Comparison of ENCODE assay signal across 25 cellular contexts in the genomic region with DNA sequence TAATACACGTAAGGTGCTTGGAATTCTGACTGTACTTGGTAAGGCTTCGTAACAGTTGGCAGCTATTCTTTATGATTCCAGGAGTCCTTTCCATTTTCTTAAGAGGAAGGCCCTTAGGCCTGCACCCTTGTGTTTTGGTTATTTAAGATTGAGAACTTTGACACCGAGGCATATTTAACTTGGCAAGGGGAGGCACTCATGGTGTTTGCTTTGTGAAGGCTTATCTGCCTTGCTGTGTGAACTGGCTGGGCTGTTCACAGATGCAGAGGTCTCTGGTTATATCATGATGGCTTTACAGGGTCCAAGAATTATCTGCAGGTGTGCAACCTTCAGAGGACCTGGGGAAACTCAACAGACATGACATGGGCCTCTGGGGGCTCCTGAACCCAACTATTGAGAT. TPM values are rescaled to one million over a fixed set of nuclear protein-coding genes. Genes with fewer than 3 reads are reported as not detected.
DNase-seq lines count a peak whose midpoint lies in the region; ATAC-seq and TF ChIP-seq lines count a peak whose summit lies in the region.
"Had no signal": no experiment of that assay in that cellular context is flagged by ENCODE, and none has a peak within 500 bp of the region (broad histone marks: within the 10 kb centered on the region; RNA-seq: fewer than 3 reads in every experiment).

No MANE protein-coding gene starts in this region.

- POLR2A ChIA-PET in HEK293 (lab: Yijun Ruan, JAX) = no interaction called here

- CTCF ChIA-PET in HEK293 (lab: Yijun Ruan, JAX) = no interaction called here

- peak; percentile 51 for DNase-seq in left lobe of liver (ENCODE audit: low spot score)
- peak; percentile 58 for DNase-seq in lung (ENCODE audit: low spot score)
- peak; percentile 47 for DNase-seq in transverse colon
- no peak for DNase-seq in activated gamma-delta T cell (lab: John Stamatoyannopoulos, UW)
- DNase-seq in SIG-M5 treated with dmso at 0.1 percent for 504 hours (lab: John Stamatoyannopoulos, UW; ENCODE audit: unreplicated experiment) = no peak
- DNase-seq: ACHN, BE2C, Calu3, DMS79 treated with DMSO at 0.1 percent for 48 hours, GF-D8, Karpas-422, MV-4-11, NCI-H1105, NCI-H1436 treated with DMSO at 0.1 percent for 48 hours, NCI-H187 treated with DMSO at 0.1 percent for 48 hours, NCI-H748 treated with DMSO at 0.1 percent for 48 hours, PC-3 had no signal

- in situ Hi-C loops in transverse colon (cut with MboI; ENCODE audit: low pct_ligation_motif_present in 1 of 4, low pct_unique_long_range_greater_than_20kb in 1 of 4, low sequenced_read_pairs in 3 of 4) = no loop called here

- H3K27me3 ChIP-seq in lung (ENCODE audit: control insufficient read depth, insufficient read depth) (no peaks in the 10 kb centered on the region), transverse colon (no peaks in the 10 kb centered on the region)
- H3K27me3 ChIP-seq: BE2C, SJSA1 had no signal

- no peak for TF ChIP-seq EP300 in transverse colon (IDR thresholded peaks at IDR 0.05; ENCODE audit: low read depth)

- no peak for TF ChIP-seq CTCF in HEK293 (tag by site-specific recombination; IDR thresholded peaks at IDR 0.05)
- no peak for TF ChIP-seq CTCF in lung (IDR thresholded peaks at IDR 0.05; ENCODE audit: control extremely low read depth, extremely low read depth)
- TF ChIP-seq CTCF in transverse colon (IDR thresholded peaks at IDR 0.05) = no peak

- ATAC-seq in left lobe of liver (peak; percentile 93), lung (ENCODE audit: insufficient read depth, low FRiP score) (peak; percentile 58), GM19324 (IDR thresholded peaks at IDR 0.05; ENCODE audit: low FRiP score, unreplicated experiment) (no peak)
- ATAC-seq: HCT116, PC-3 had no signal

- H3K4me3 ChIP-seq in HEK293 (ENCODE audit: low read depth, low read length) (no peak overlapping the region), lung (no peak overlapping the region), transverse colon (no peak overlapping the region)
- H3K4me3 ChIP-seq: SJSA1 had no signal

- H3K9me3 ChIP-seq in HEK293 (ENCODE audit: control insufficient read depth, insufficient read depth, low read depth, low read length) (no peaks in the 10 kb centered on the region), lung (ENCODE audit: control insufficient read depth in 2 of 2, insufficient read depth in 1 of 2, low read length in 1 of 2) (peaks cover 0 to 5% of the 10 kb centered on the region in 2 donors), transverse colon (no peaks in the 10 kb centered on the region)
- H3K9me3 ChIP-seq: BE2C, SJSA1 had no signal

- 64 to 88% methylated on average over 3 of the region's 3 CpGs for WGBS in lung, 2 donors
- 29 to 50% methylated on average over 3 of the region's 3 CpGs for WGBS in transverse colon (ENCODE audit: low coverage in 1 of 2), 2 donors

- TF ChIP-seq POLR2A in transverse colon (IDR thresholded peaks at IDR 0.05) = no peak

- H3K4me1 ChIP-seq in HEK293 (ENCODE audit: control insufficient read depth, insufficient read depth, low read length) = peaks cover 9% of the 10 kb centered on the region
- H3K4me1 ChIP-seq in lung (ENCODE audit: control insufficient read depth in 2 of 2, insufficient read depth in 2 of 2, low read length in 2 of 2) = no peaks in the 10 kb centered on the region
- H3K4me1 ChIP-seq in transverse colon = peaks cover 0 to 20% (median 15%) of the 10 kb centered on the region in 4 donors
- H3K4me1 ChIP-seq: BE2C, SJSA1 had no signal

- H3K36me3 ChIP-seq in HEK293 (ENCODE audit: control insufficient read depth in 2 of 2, insufficient read depth in 1 of 2, low read length in 2 of 2) (no peaks in the 10 kb centered on the region), lung (ENCODE audit: control insufficient read depth in 2 of 2, insufficient read depth in 2 of 2, low read length in 2 of 2) (no peaks in the 10 kb centered on the region), transverse colon (no peaks in the 10 kb centered on the region)
- H3K36me3 ChIP-seq: BE2C, SJSA1 had no signal

- intact Hi-C loops in transverse colon (cut with DNase I; ENCODE audit: low total_unique reads) = no loop called here

- H3K27ac ChIP-seq in HEK293 (ENCODE audit: extremely low read depth, low read depth, low read length) (0 out of 2 replicates have a peak overlapping the region, but pooled peaks have one; percentile 24), lung (ENCODE audit: low read depth in 1 of 2, low read length in 1 of 2) (no peak overlapping the region), transverse colon (peak overlapping the region; percentile 44 to 76 (median 60))
- H3K27ac ChIP-seq: 22Rv1, SJSA1 had no signal

TF ChIP-seq in HEK293, 187 proteins besides CTCF, POLR2A, EP300 and RAD21 (continues in another document):
- TF ChIP-seq ZNF785 (tag by site-specific recombination; IDR thresholded peaks at IDR 0.05) (no peak), ZNF423 (tag by site-specific recombination; IDR thresholded peaks at IDR 0.05) (no peak), ZNF37A (tag by site-specific recombination; IDR thresholded peaks at IDR 0.05) (no peak), ZNF571 (tag by site-specific recombination; IDR thresholded peaks at IDR 0.05) (no peak), FEZF1 (tag by site-specific recombination; IDR thresholded peaks at IDR 0.05) (peak; percentile 26; the same call in 1 of the 2 replicates), ZNF341 (tag by site-specific recombination; IDR thresholded peaks at IDR 0.05; ENCODE audit: low read depth) (no peak), ZNF555 (tag by site-specific recombination; conservative IDR thresholded peaks at IDR 0.05) (no peak), ZXDB (tag by site-specific recombination; IDR thresholded peaks at IDR 0.05) (0 out of 2 replicates have a peak, but pooled peaks have one; percentile 46)
- TF ChIP-seq, protein P1, sequence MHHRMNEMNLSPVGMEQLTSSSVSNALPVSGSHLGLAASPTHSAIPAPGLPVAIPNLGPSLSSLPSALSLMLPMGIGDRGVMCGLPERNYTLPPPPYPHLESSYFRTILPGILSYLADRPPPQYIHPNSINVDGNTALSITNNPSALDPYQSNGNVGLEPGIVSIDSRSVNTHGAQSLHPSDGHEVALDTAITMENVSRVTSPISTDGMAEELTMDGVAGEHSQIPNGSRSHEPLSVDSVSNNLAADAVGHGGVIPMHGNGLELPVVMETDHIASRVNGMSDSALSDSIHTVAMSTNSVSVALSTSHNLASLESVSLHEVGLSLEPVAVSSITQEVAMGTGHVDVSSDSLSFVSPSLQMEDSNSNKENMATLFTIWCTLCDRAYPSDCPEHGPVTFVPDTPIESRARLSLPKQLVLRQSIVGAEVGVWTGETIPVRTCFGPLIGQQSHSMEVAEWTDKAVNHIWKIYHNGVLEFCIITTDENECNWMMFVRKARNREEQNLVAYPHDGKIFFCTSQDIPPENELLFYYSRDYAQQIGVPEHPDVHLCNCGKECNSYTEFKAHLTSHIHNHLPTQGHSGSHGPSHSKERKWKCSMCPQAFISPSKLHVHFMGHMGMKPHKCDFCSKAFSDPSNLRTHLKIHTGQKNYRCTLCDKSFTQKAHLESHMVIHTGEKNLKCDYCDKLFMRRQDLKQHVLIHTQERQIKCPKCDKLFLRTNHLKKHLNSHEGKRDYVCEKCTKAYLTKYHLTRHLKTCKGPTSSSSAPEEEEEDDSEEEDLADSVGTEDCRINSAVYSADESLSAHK (tag by site-specific recombination; IDR thresholded peaks at IDR 0.05) = no peak
- TF ChIP-seq, protein P2, sequence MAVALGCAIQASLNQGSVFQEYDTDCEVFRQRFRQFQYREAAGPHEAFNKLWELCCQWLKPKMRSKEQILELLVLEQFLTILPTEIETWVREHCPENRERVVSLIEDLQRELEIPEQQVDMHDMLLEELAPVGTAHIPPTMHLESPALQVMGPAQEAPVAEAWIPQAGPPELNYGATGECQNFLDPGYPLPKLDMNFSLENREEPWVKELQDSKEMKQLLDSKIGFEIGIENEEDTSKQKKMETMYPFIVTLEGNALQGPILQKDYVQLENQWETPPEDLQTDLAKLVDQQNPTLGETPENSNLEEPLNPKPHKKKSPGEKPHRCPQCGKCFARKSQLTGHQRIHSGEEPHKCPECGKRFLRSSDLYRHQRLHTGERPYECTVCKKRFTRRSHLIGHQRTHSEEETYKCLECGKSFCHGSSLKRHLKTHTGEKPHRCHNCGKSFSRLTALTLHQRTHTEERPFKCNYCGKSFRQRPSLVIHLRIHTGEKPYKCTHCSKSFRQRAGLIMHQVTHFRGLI (tag by site-specific recombination; IDR thresholded peaks at IDR 0.05) = peak; percentile 52; the same call in 1 of the 2 replicates
- TF ChIP-seq, protein P3, sequence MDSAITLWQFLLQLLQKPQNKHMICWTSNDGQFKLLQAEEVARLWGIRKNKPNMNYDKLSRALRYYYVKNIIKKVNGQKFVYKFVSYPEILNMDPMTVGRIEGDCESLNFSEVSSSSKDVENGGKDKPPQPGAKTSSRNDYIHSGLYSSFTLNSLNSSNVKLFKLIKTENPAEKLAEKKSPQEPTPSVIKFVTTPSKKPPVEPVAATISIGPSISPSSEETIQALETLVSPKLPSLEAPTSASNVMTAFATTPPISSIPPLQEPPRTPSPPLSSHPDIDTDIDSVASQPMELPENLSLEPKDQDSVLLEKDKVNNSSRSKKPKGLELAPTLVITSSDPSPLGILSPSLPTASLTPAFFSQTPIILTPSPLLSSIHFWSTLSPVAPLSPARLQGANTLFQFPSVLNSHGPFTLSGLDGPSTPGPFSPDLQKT (IDR thresholded peaks at IDR 0.05; ENCODE audit: borderline replicate concordance, low read depth, low read length) = no peak
- TF ChIP-seq, protein P4, sequence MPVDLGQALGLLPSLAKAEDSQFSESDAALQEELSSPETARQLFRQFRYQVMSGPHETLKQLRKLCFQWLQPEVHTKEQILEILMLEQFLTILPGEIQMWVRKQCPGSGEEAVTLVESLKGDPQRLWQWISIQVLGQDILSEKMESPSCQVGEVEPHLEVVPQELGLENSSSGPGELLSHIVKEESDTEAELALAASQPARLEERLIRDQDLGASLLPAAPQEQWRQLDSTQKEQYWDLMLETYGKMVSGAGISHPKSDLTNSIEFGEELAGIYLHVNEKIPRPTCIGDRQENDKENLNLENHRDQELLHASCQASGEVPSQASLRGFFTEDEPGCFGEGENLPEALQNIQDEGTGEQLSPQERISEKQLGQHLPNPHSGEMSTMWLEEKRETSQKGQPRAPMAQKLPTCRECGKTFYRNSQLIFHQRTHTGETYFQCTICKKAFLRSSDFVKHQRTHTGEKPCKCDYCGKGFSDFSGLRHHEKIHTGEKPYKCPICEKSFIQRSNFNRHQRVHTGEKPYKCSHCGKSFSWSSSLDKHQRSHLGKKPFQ (tag by site-specific recombination; IDR thresholded peaks at IDR 0.05) = peak; percentile 96

RNA-seq across cellular contexts. Expression of a gene that starts 0.8 kb away (rescaled TPM):
- 2.5 TPM for total RNA-seq in left lobe of liver
- 1 to 10 TPM in 1 of 2 donors, not detected in 1; 1.4 TPM for total RNA-seq in lung
- polyA plus RNA-seq in lung = under 1 TPM in 1 of 2 donors, not detected in 1; 0.26 TPM
- not detected for total RNA-seq in transverse colon
- total RNA-seq: Calu3, H1, HT-29, MCF 10A, PC-3, SJSA1 had no signal
- polyA plus RNA-seq: H1 had no signal

RNA-seq across cellular contexts. Expression of a gene that starts 30.8 kb away (rescaled TPM):
- total RNA-seq in left lobe of liver (0.88 TPM), lung (1 to 10 TPM in 1 of 2 donors, not detected in 1; 1.0 TPM), transverse colon (1 to 10 TPM in 1 of 4 donors, under 1 TPM in 1, not detected in 2; 0.32 to 4.2 TPM)
- under 1 TPM; 0.06 to 0.08 TPM for polyA plus RNA-seq in lung
- total RNA-seq: Calu3, H1, HT-29, MCF 10A, PC-3, SJSA1 had no signal

RNA-seq across cellular contexts. Expression of a gene that starts 44.2 kb away (rescaled TPM):
- total RNA-seq in left lobe of liver = 3.1 TPM
- total RNA-seq in lung = 1 to 10 TPM in 1 of 2 donors, not detected in 1; 2.9 TPM
- under 1 TPM in 1 of 2 donors, not detected in 1; 0.14 TPM for polyA plus RNA-seq in lung
- total RNA-seq in transverse colon = not detected
- total RNA-seq: Calu3, H1, HT-29, MCF 10A, PC-3, SJSA1 had no signal
- polyA plus RNA-seq: H1 had no signal

Comparison
In these comparisons a context has a peak if more than half of its experiments do, and no peak if none do; other contexts are left out.
1. H3K27ac ChIP-seq: peak in HEK293 (single experiment) and transverse colon (4 of 4); none in lung (0 of 2).
2. DNase-seq: peak in left lobe of liver (single experiment), lung (single experiment) and transverse colon (single experiment); none in activated gamma-delta T cell (single experiment) and SIG-M5 treated with dmso at 0.1 percent for 504 hours (single experiment).